ENCODE assay signal across 24 cellular contexts in genomic region chr10:76354921-76355320, GRCh38.
DNase-seq lines count a peak whose midpoint lies in the region; ATAC-seq, FAIRE-seq and TF ChIP-seq lines count a peak whose summit lies in the region.
"Had no signal": no experiment of that assay in that cellular context is flagged by ENCODE, and none has a peak within 500 bp of the region (broad histone marks: within the 10 kb centered on the region; RNA-seq: fewer than 3 reads in every experiment).

No MANE protein-coding gene starts in this region.

- H3K9me3 Mint-ChIP-seq in stimulated activated naive CD8-positive, alpha-beta T cell treated with anti-CD3 and anti-CD28 coated beads, Interleukin-15, amount 100 ng/mL, for 72 hours = peaks cover 0 to 5% of the 10 kb centered on the region in 2 donors
- H3K9me3 Mint-ChIP-seq: CD4-positive, alpha-beta T cell; GM23338; H9; HFFc6 had no signal

- H3K9me3 ChIP-seq in HEK293 (ENCODE audit: control insufficient read depth, insufficient read depth, low read depth, low read length) = no peaks in the 10 kb centered on the region
- H3K9me3 ChIP-seq in small intestine (ENCODE audit: control insufficient read depth, low read depth) = no peaks in the 10 kb centered on the region
- H3K9me3 ChIP-seq: BE2C; BLaER1 treated with 17β-estradiol and CSF1 and Interleukin-3, amounts not matched to agents 10 nM and 100 nM had no signal

- no peak for FAIRE-seq in small intestine (lab: Jason Lieb, UNC)
- FAIRE-seq: A204.1, GM12878, GM19239 had no signal

- POLR2A ChIA-PET in HEK293 (lab: Yijun Ruan, JAX) = no interaction called here

- H3K4me1 ChIP-seq in HEK293 (ENCODE audit: control insufficient read depth, insufficient read depth, low read length) = peaks cover 2% of the 10 kb centered on the region
- H3K4me1 ChIP-seq in small intestine (ENCODE audit: control insufficient read depth in 2 of 2, insufficient read depth in 1 of 2, low read depth in 1 of 2, low read length in 1 of 2) = no peaks in the 10 kb centered on the region
- H3K4me1 ChIP-seq: BE2C had no signal

- no peak overlapping the region for H3K4me3 Mint-ChIP-seq in stimulated activated naive CD8-positive, alpha-beta T cell treated with anti-CD3 and anti-CD28 coated beads, Interleukin-15, amount 100 ng/mL, for 72 hours
- H3K4me3 Mint-ChIP-seq: CD14-positive monocyte; CD4-positive, alpha-beta T cell; GM23338; H9; HFFc6 had no signal

- 34 to 67% (median 52%) methylated on average over 4 of the region's 4 CpGs for WGBS in small intestine, 3 donors

- TF ChIP-seq CTCF in HEK293 (tag by site-specific recombination; IDR thresholded peaks at IDR 0.05) = no peak
- TF ChIP-seq CTCF in LNCaP clone FGC (IDR thresholded peaks at IDR 0.05; ENCODE audit: control insufficient read depth, extremely low read depth, insufficient read depth) = no peak
- no peak for TF ChIP-seq CTCF in fibroblast of villous mesenchyme (IDR thresholded peaks at IDR 0.05; ENCODE audit: insufficient read depth, low read depth, low read length)

- H3K4me1 Mint-ChIP-seq in stimulated activated naive CD8-positive, alpha-beta T cell treated with anti-CD3 and anti-CD28 coated beads, Interleukin-15, amount 100 ng/mL, for 72 hours = no peaks in the 10 kb centered on the region
- H3K4me1 Mint-ChIP-seq: CD14-positive monocyte had no signal

- DNase-seq in LNCaP clone FGC (ENCODE audit: low read depth) (peak; percentile 13), fibroblast of villous mesenchyme (ENCODE audit: low read depth) (peak; percentile 56), small intestine (peak; percentile 81), NCI-H2171 treated with DMSO at 0.1 percent for 48 hours (lab: John Stamatoyannopoulos, UW) (no peak)
- DNase-seq in activated CD8-positive, alpha-beta memory T cell treated with anti-CD3 and anti-CD28 coated beads for 24 hours = no peak
- DNase-seq in stimulated activated naive CD8-positive, alpha-beta T cell treated with anti-CD3 and anti-CD28 coated beads, Interleukin-15, amount 100 ng/mL, for 72 hours = no peak
- DNase-seq: AML-193; BE2C; Calu3; CD4-positive, alpha-beta T cell; COR-L47; DMS79; EL; GDM1; H9; HFFc6 had no signal

- no peaks in the 10 kb centered on the region for H3K27me3 Mint-ChIP-seq in stimulated activated naive CD8-positive, alpha-beta T cell treated with anti-CD3 and anti-CD28 coated beads, Interleukin-15, amount 100 ng/mL, for 72 hours
- H3K27me3 Mint-ChIP-seq: CD4-positive, alpha-beta T cell had no signal

- no peak overlapping the region for H3K27ac Mint-ChIP-seq in stimulated activated naive CD8-positive, alpha-beta T cell treated with anti-CD3 and anti-CD28 coated beads, Interleukin-15, amount 100 ng/mL, for 72 hours
- H3K27ac Mint-ChIP-seq: CD4-positive, alpha-beta T cell; GM23338; H9; HFFc6 had no signal

- no peak overlapping the region for H3K27ac ChIP-seq in HEK293 (ENCODE audit: extremely low read depth, low read depth, low read length)
- H3K27ac ChIP-seq in small intestine (ENCODE audit: low read depth in 1 of 2, low read length in 1 of 2) = no peak overlapping the region
- H3K27ac ChIP-seq: BLaER1 treated with 17β-estradiol and CSF1 and Interleukin-3, amounts not matched to agents 10 nM and 100 nM had no signal

- no peaks in the 10 kb centered on the region for H3K36me3 ChIP-seq in HEK293 (ENCODE audit: control insufficient read depth in 2 of 2, insufficient read depth in 1 of 2, low read length in 2 of 2)
- H3K36me3 ChIP-seq in small intestine (ENCODE audit: control insufficient read depth in 2 of 2, insufficient read depth in 2 of 2, low read length in 2 of 2) = no peaks in the 10 kb centered on the region
- H3K36me3 ChIP-seq: BE2C; BLaER1 treated with 17β-estradiol and CSF1 and Interleukin-3, amounts not matched to agents 10 nM and 100 nM had no signal

- CTCF ChIA-PET in HEK293 (lab: Yijun Ruan, JAX) = interaction anchor here (0.7 kb wide), 2 partner anchors 191 to 266 kb away, joined by 3 to 5 read pairs; no protein-coding TSS in a partner anchor

- H3K27me3 ChIP-seq in small intestine (ENCODE audit: control insufficient read depth in 2 of 2, insufficient read depth in 2 of 2, low read length in 2 of 2) = no peaks in the 10 kb centered on the region
- H3K27me3 ChIP-seq: BE2C; BLaER1 treated with 17β-estradiol and CSF1 and Interleukin-3, amounts not matched to agents 10 nM and 100 nM had no signal

- ATAC-seq in stimulated activated naive CD8-positive, alpha-beta T cell treated with anti-CD3 and anti-CD28 coated beads, Interleukin-15, amount 100 ng/mL, for 72 hours = no peak
- ATAC-seq: GM12878, GM23338, HCT116 had no signal

- H3K4me3 ChIP-seq in HEK293 (ENCODE audit: low read depth, low read length) = no peak overlapping the region
- no peak overlapping the region for H3K4me3 ChIP-seq in LNCaP clone FGC (ENCODE audit: low read depth, low read length)
- H3K4me3 ChIP-seq in fibroblast of villous mesenchyme (ENCODE audit: low read depth, low read length) = no peak overlapping the region
- no peak overlapping the region for H3K4me3 ChIP-seq in small intestine (ENCODE audit: low read depth in 1 of 2, low read length in 2 of 2)
- H3K4me3 ChIP-seq: BLaER1 treated with 17β-estradiol and CSF1 and Interleukin-3, amounts not matched to agents 10 nM and 100 nM; GM12878; GM23338 had no signal

TF ChIP-seq in HEK293, 187 proteins besides CTCF, POLR2A, EP300 and RAD21 (continues in another document):
- TF ChIP-seq ZNF830 (tag by site-specific recombination; IDR thresholded peaks at IDR 0.05; ENCODE audit: low read depth) = no peak
- TF ChIP-seq ZNF423 (tag by site-specific recombination; IDR thresholded peaks at IDR 0.05) = no peak
- no peak for TF ChIP-seq YY2 (tag by site-specific recombination; IDR thresholded peaks at IDR 0.05)
- no peak for TF ChIP-seq ZNF514 (tag by site-specific recombination; IDR thresholded peaks at IDR 0.05)
- TF ChIP-seq ZNF214 (tag by site-specific recombination; IDR thresholded peaks at IDR 0.05; ENCODE audit: borderline replicate concordance) = no peak
- no peak for TF ChIP-seq REST (tag by site-specific recombination; IDR thresholded peaks at IDR 0.05)
- peak; percentile 62; the same call in 1 of the 2 replicates for TF ChIP-seq ZNF133 (tag by site-specific recombination; IDR thresholded peaks at IDR 0.05)
- no peak for TF ChIP-seq SP2 (tag by site-specific recombination; IDR thresholded peaks at IDR 0.05)
- TF ChIP-seq ZNF48 (tag by site-specific recombination; IDR thresholded peaks at IDR 0.05) = no peak
- TF ChIP-seq SCRT2 (tag by site-specific recombination; IDR thresholded peaks at IDR 0.05) = peak; percentile 89
- no peak for TF ChIP-seq ZBTB48 (tag by site-specific recombination; IDR thresholded peaks at IDR 0.05)
- TF ChIP-seq AEBP2 (tag by site-specific recombination; IDR thresholded peaks at IDR 0.05; ENCODE audit: borderline replicate concordance) = no peak
- no peak for TF ChIP-seq ZBTB49 (tag by site-specific recombination; IDR thresholded peaks at IDR 0.05; ENCODE audit: low read depth)

Comparison
In these comparisons a context has a peak if more than half of its experiments do, and no peak if none do; other contexts are left out.
1. DNase-seq: peak in LNCaP clone FGC (single experiment), fibroblast of villous mesenchyme (single experiment) and small intestine (single experiment); none in activated CD8-positive, alpha-beta memory T cell treated with anti-CD3 and anti-CD28 coated beads for 24 hours (single experiment), NCI-H2171 treated with DMSO at 0.1 percent for 48 hours (single experiment) and stimulated activated naive CD8-positive, alpha-beta T cell treated with anti-CD3 and anti-CD28 coated beads, Interleukin-15, amount 100 ng/mL, for 72 hours (0 of 2).